13 cellular contexts compared by ENCODE assay signal in genomic region chr3:57281710-57282109, GRCh38. TPM values are rescaled to one million over a fixed set of nuclear protein-coding genes. Genes with fewer than 3 reads are reported as not detected.
DNase-seq lines count a peak whose midpoint lies in the region; TF ChIP-seq lines count a peak whose summit lies in the region.
"Had no signal": no experiment of that assay in that cellular context is flagged by ENCODE, and none has a peak within 500 bp of the region (broad histone marks: within the 10 kb centered on the region; RNA-seq: fewer than 3 reads in every experiment).

No MANE protein-coding gene starts in this region.

- no peak overlapping the region for H2BK20ac ChIP-seq in H9 (ENCODE audit: low read depth, low read length, poor library complexity, severe bottlenecking)

- H4K91ac ChIP-seq in H9 (ENCODE audit: insufficient read length, low read depth, low read length) = no peak overlapping the region

- no peak overlapping the region for H3K27ac Mint-ChIP-seq in H9
- H3K27ac Mint-ChIP-seq in nephron progenitor cell = no peak overlapping the region

- H3F3A ChIP-seq in SK-N-SH (replicated peaks; ENCODE audit: insufficient read depth) = no peaks in the 10 kb centered on the region

- H3K56ac ChIP-seq in H9 (ENCODE audit: insufficient read length, low read depth, low read length) = no peak overlapping the region

- H3K23ac ChIP-seq in H9 (ENCODE audit: insufficient read length, low read depth, low read length) = no peak overlapping the region

- TF ChIP-seq RAD21 in SK-N-SH (IDR thresholded peaks at IDR 0.05; ENCODE audit: low read length) = no peak

- H2BK120ac ChIP-seq in H9 (ENCODE audit: low read depth, low read length, poor library complexity, severe bottlenecking) = no peak overlapping the region

- H3K9me3 ChIP-seq in SK-N-SH (no peaks in the 10 kb centered on the region), H9 (ENCODE audit: control insufficient read depth, low read depth, low read length) (no peaks in the 10 kb centered on the region)
- H3K9me3 ChIP-seq: gastroesophageal sphincter had no signal

- no peaks in the 10 kb centered on the region for H3K9me2 ChIP-seq in SK-N-SH

- 48% methylated on average over 1 of the region's 1 CpG for WGBS in SK-N-SH (ENCODE audit: low lambda C conversion rate)
- WGBS in H9 (ENCODE audit: extremely low coverage, insufficient read length, low lambda C conversion rate) = no CpG with 5 or more reads among the region's 1 CpG

- H3K4me1 ChIP-seq in SK-N-SH (ENCODE audit: control insufficient read depth in 1 of 2, insufficient read depth in 2 of 2, low read depth in 1 of 2, low read length in 1 of 2) (no peaks in the 10 kb centered on the region; a peak in 1 of 4 replicates), H9 (ENCODE audit: insufficient read depth, low read length) (no peaks in the 10 kb centered on the region)
- H3K4me1 ChIP-seq: gastroesophageal sphincter, transverse colon had no signal

- H3K27ac ChIP-seq in SK-N-SH (ENCODE audit: low read depth in 2 of 2, low read length in 1 of 2) = no peak overlapping the region
- no peak overlapping the region for H3K27ac ChIP-seq in H9 (ENCODE audit: insufficient read length, low read depth, low read length)
- H3K27ac ChIP-seq: gastroesophageal sphincter, transverse colon had no signal

- H3K9me3 Mint-ChIP-seq in H9 (peaks cover 13% of the 10 kb centered on the region in 2 experiments; a peak in 4 of 5 replicates), nephron progenitor cell (peaks cover 31% of the 10 kb centered on the region)

- POLR2A ChIA-PET in SK-N-SH (lab: Yijun Ruan, JAX) = no interaction called here

- H3K36me3 ChIP-seq in SK-N-SH (replicated peaks in 1 of 2; ENCODE audit: control insufficient read depth in 1 of 2, insufficient read depth in 2 of 2, low read length in 1 of 2) = peaks cover 0 to 4% of the 10 kb centered on the region in 2 experiments
- H3K36me3 ChIP-seq: transverse colon had no signal

- H3K4me2 ChIP-seq in SK-N-SH (no peak overlapping the region), H9 (ENCODE audit: insufficient read depth, insufficient read length, low read length) (no peak overlapping the region)

- no peak overlapping the region for H4K5ac ChIP-seq in H9 (ENCODE audit: insufficient read length, low read depth, low read length)

- no peak overlapping the region for H3K4ac ChIP-seq in H9 (ENCODE audit: low read depth, low read length)

- no peak for TF ChIP-seq EP300 in SK-N-SH (IDR thresholded peaks at IDR 0.05; ENCODE audit: borderline replicate concordance in 1 of 2, low read depth in 1 of 2, low read length in 1 of 2)

- no peaks in the 10 kb centered on the region for H3K23me2 ChIP-seq in H9 (ENCODE audit: insufficient read length, low read depth, low read length, poor library complexity, severe bottlenecking)

- H3K79me2 ChIP-seq in SK-N-SH (ENCODE audit: insufficient read depth) (no peaks in the 10 kb centered on the region), H9 (ENCODE audit: insufficient read depth, low read length) (no peaks in the 10 kb centered on the region)

- H3K79me1 ChIP-seq in H9 (ENCODE audit: insufficient read depth, low read depth, low read length, poor library complexity, severe bottlenecking) = no peaks in the 10 kb centered on the region

- H2AFZ ChIP-seq in SK-N-SH (ENCODE audit: low read depth) = no peak overlapping the region
- no peak overlapping the region for H2AFZ ChIP-seq in H9 (ENCODE audit: low read length)

- H3K14ac ChIP-seq in H9 (ENCODE audit: insufficient read depth, low read length) = no peak overlapping the region

- no peak overlapping the region for H3T11ph ChIP-seq in H9 (ENCODE audit: low read length)

- H2BK12ac ChIP-seq in H9 (ENCODE audit: insufficient read length, low read depth, low read length) = no peak overlapping the region

- H3K27me3 ChIP-seq in SK-N-SH (ENCODE audit: insufficient read depth) = no peaks in the 10 kb centered on the region
- no peaks in the 10 kb centered on the region for H3K27me3 ChIP-seq in H9 (ENCODE audit: insufficient read depth, low read length)
- H3K27me3 ChIP-seq: gastroesophageal sphincter, transverse colon had no signal

- H3K9ac ChIP-seq in SK-N-SH (no peak overlapping the region), H9 (ENCODE audit: extremely low read depth, insufficient read length, low read length) (no peak overlapping the region)

- H4K20me1 ChIP-seq in SK-N-SH (ENCODE audit: insufficient read depth) (no peaks in the 10 kb centered on the region), H9 (ENCODE audit: control insufficient read depth, insufficient read depth, insufficient read length) (no peaks in the 10 kb centered on the region)

- peaks cover 1% of the 10 kb centered on the region; the same call in 1 of the 2 replicates for H3K27me3 Mint-ChIP-seq in H9 (ENCODE audit: low read depth)
- peaks cover 5% of the 10 kb centered on the region for H3K27me3 Mint-ChIP-seq in nephron progenitor cell (ENCODE audit: low read depth, poor library complexity)

- no peak overlapping the region for H2BK15ac ChIP-seq in H9 (ENCODE audit: low read depth, low read length)

- CTCF ChIA-PET in SK-N-SH (lab: Yijun Ruan, JAX) = interaction anchor here (0.8 kb wide), 1 partner anchor 507 kb away, joined by 3 read pairs; no protein-coding TSS in a partner anchor

- TF ChIP-seq CTCF in SK-N-SH (IDR thresholded peaks at IDR 0.05) (no peak), fibroblast of the aortic adventitia (IDR thresholded peaks at IDR 0.05; ENCODE audit: insufficient read depth, low read length) (no peak), H9 (conservative IDR thresholded peaks at IDR 0.05) (no peak), nephron progenitor cell (IDR thresholded peaks at IDR 0.05) (no peak)

- no peak overlapping the region for H3K18ac ChIP-seq in H9 (ENCODE audit: insufficient read length, low read depth, low read length)

- H2AK5ac ChIP-seq in H9 (ENCODE audit: insufficient read length, low read length) = no peak overlapping the region

- H3K4me3 ChIP-seq in SK-N-SH (ENCODE audit: low read depth in 2 of 2, low read length in 1 of 2) (no peak overlapping the region), fibroblast of the aortic adventitia (ENCODE audit: low read depth, low read length) (no peak overlapping the region)
- H3K4me3 ChIP-seq: gastroesophageal sphincter, transverse colon had no signal

- H3K4me1 Mint-ChIP-seq in H9 (no peaks in the 10 kb centered on the region), nephron progenitor cell (no peaks in the 10 kb centered on the region)

- DNase-seq in A172 (ENCODE audit: low spot score) (peak; percentile 43), HCEC 1CT (peak; percentile 58), SK-N-SH (no peak), fibroblast of the aortic adventitia (ENCODE audit: low read depth) (peak; percentile 32), NCI-H774 (lab: John Stamatoyannopoulos, UW) (no peak), H9 (no peak), DMS53 treated with DMSO at 0.1 percent for 48 hours (lab: John Stamatoyannopoulos, UW; ENCODE audit: unreplicated experiment) (no peak), nephron progenitor cell (no peak)
- DNase-seq: DMS153, transverse colon had no signal

- no peak overlapping the region for H2BK5ac ChIP-seq in H9 (ENCODE audit: insufficient read length, low read length)

- H4K8ac ChIP-seq in H9 (replicated peaks; ENCODE audit: insufficient read length, low read depth, low read length) = no peak overlapping the region

- H3K4me3 Mint-ChIP-seq in H9 (no peak overlapping the region), nephron progenitor cell (no peak overlapping the region)

- H3K36me3 Mint-ChIP-seq in H9 (ENCODE audit: insufficient read depth in 1 of 3, low read depth in 3 of 3) (peaks cover 2 to 7% (median 5%) of the 10 kb centered on the region in 3 experiments; a peak in 4 of 7 replicates), nephron progenitor cell (ENCODE audit: low read depth) (peaks cover 18% of the 10 kb centered on the region)

TF ChIP-seq in SK-N-SH, 30 proteins besides CTCF, POLR2A, EP300 and RAD21:
- TF ChIP-seq IRF3 (IDR thresholded peaks at IDR 0.05; ENCODE audit: low read depth, low read length) (no peak), POLR2AphosphoS5 (IDR thresholded peaks at IDR 0.05; ENCODE audit: low read depth, low read length) (no peak), JUND (IDR thresholded peaks at IDR 0.05) (peak; percentile 30; the same call in 1 of the 2 replicates), USF1 (IDR thresholded peaks at IDR 0.05; ENCODE audit: borderline replicate concordance, low read depth) (no peak), SMC3 (IDR thresholded peaks at IDR 0.05; ENCODE audit: low read depth, low read length) (no peak), TCF12 (IDR thresholded peaks at IDR 0.05) (peak; percentile 48; the same call in 1 of the 2 replicates), FOSL2 (IDR thresholded peaks at IDR 0.05; ENCODE audit: borderline replicate concordance, low read depth) (peak; percentile 40; the same call in 1 of the 2 replicates), FOXM1 (IDR thresholded peaks at IDR 0.05; ENCODE audit: low read depth) (no peak)

RNA-seq across cellular contexts. Expression of gene ASB14, which starts 10.8 kb away (rescaled TPM):
- not detected in 2 replicates for total RNA-seq in A172 (2014; rRNA removed; shearing (Covaris generic))
- polyA plus RNA-seq in SK-N-SH (2012; rRNA removed) = not detected in 2 replicates
- polyA plus RNA-seq in SK-N-SH (2012; cell fraction: cytosol; rRNA removed) = 0.01 TPM in 1 of 2 replicates, not detected in the other
- polyA plus RNA-seq in SK-N-SH (2012; cell fraction: nucleus; rRNA removed) = 0.04 TPM in 1 of 2 replicates, not detected in the other
- under 0.01 TPM in 1 of 2 replicates, not detected in the other for total RNA-seq in fibroblast of the aortic adventitia (ENCODE audit: low replicate concordance)
- total RNA-seq in H9 (2021) = not detected in 2 replicates
- total RNA-seq: posterior vena cava, transverse colon had no signal
- polyA plus RNA-seq: keratinocyte had no signal

RNA-seq across cellular contexts. Expression of gene APPL1, which starts 54.2 kb away (rescaled TPM):
- total RNA-seq in A172 (2014; rRNA removed; shearing (Covaris generic)) = 28.6 and 32.0 TPM in 2 replicates
- polyA plus RNA-seq in SK-N-SH (2012; rRNA removed) = 6.9 and 9.9 TPM in 2 replicates
- polyA plus RNA-seq in SK-N-SH (2012; cell fraction: cytosol; rRNA removed) = 10.2 and 10.3 TPM in 2 replicates
- 4.4 and 10.0 TPM in 2 replicates for polyA plus RNA-seq in SK-N-SH (2012; cell fraction: nucleus; rRNA removed)
- total RNA-seq in fibroblast of the aortic adventitia (ENCODE audit: low replicate concordance) = 28.8 and 69.1 TPM in 2 replicates
- 34.4 and 38.2 TPM in 2 replicates for total RNA-seq in H9 (2021)

Comparison
In these comparisons a context has a peak if more than half of its experiments do, and no peak if none do; other contexts are left out.
1. DNase-seq: peak in A172 (single experiment), HCEC 1CT (single experiment) and fibroblast of the aortic adventitia (single experiment); none in SK-N-SH (single experiment), NCI-H774 (single experiment), H9 (single experiment), DMS53 treated with DMSO at 0.1 percent for 48 hours (single experiment) and nephron progenitor cell (single experiment).